In the genomic region with DNA sequence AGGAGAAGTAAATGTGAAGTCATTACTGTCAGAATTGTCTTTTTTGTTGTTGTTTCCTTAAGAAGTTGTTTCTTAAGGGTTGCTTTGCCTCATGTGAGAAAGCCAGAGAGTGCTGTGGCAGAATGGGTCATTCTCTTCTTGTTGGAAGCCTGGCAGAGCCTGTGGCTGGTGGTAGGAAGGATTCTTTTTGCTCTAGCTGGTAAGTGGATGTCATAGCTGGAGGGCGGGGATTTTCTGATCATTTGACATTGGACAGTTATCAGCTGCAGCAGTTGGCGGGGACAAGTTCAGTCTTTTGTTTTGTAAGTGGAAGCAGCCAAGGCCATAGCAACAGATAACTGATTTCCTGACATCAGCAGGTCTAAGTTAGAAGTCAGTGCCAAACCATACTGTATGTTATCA, we compare ENCODE assay signal across 20 cellular contexts. TPM values are rescaled to one million over a fixed set of nuclear protein-coding genes. Genes with fewer than 3 reads are reported as not detected.
DNase-seq lines count a peak whose midpoint lies in the region; ATAC-seq and TF ChIP-seq lines count a peak whose summit lies in the region.
"Had no signal": no experiment of that assay in that cellular context is flagged by ENCODE, and none has a peak within 500 bp of the region (broad histone marks: within the 10 kb centered on the region; RNA-seq: fewer than 3 reads in every experiment).

No MANE protein-coding gene starts in this region.

- no peaks in the 10 kb centered on the region; the same call in 1 of the 2 replicates for H3K4me1 ChIP-seq in GM23338 (ENCODE audit: insufficient read depth)
- peaks cover 0 to 32% (median 10%) of the 10 kb centered on the region in 12 donors for H3K4me1 ChIP-seq in heart left ventricle
- H3K4me1 ChIP-seq: neural progenitor cell had no signal

- no peaks in the 10 kb centered on the region; the same call in 1 of the 2 replicates for H3F3A ChIP-seq in GM23338 (replicated peaks; ENCODE audit: low read depth)

- H3K36me3 Mint-ChIP-seq in GM23338 (ENCODE audit: low read depth) = peaks cover 2% of the 10 kb centered on the region; the same call in 2 of the 3 replicates
- no peaks in the 10 kb centered on the region for H3K36me3 Mint-ChIP-seq in activated CD4-positive, alpha-beta memory T cell treated with anti-CD3 and anti-CD28 coated beads for 36 hours

- H3K27me3 Mint-ChIP-seq in GM23338 (ENCODE audit: insufficient read depth, low read depth, poor library complexity) = no peaks in the 10 kb centered on the region
- H3K27me3 Mint-ChIP-seq in activated CD4-positive, alpha-beta memory T cell treated with anti-CD3 and anti-CD28 coated beads for 36 hours = peaks cover 5% of the 10 kb centered on the region

- H4K20me1 ChIP-seq in GM23338 (replicated peaks; ENCODE audit: insufficient read depth) = no peaks in the 10 kb centered on the region

- no peak overlapping the region for H3K4me2 ChIP-seq in GM23338
- H3K4me2 ChIP-seq: neural progenitor cell had no signal

- H3K27ac ChIP-seq in GM23338 (ENCODE audit: low read depth) (no peak overlapping the region), heart left ventricle (peak overlapping the region in 6 of 12 donors; percentile 0 to 59 (median 44))
- H3K27ac ChIP-seq: neural progenitor cell, RWPE1, thoracic aorta, VCaP had no signal

- TF ChIP-seq CTCF in GM23338 (conservative IDR thresholded peaks at IDR 0.05; ENCODE audit: low read depth in 2 of 2) (no peak), heart left ventricle (IDR thresholded peaks at IDR 0.05) (no peak)

- H3K4me3 ChIP-seq in GM23338 = no peak overlapping the region
- no peak overlapping the region for H3K4me3 ChIP-seq in heart left ventricle
- H3K4me3 ChIP-seq: MG63, neural progenitor cell, thoracic aorta had no signal

- H3K4me1 Mint-ChIP-seq in GM23338 = peaks cover 8% of the 10 kb centered on the region
- H3K4me1 Mint-ChIP-seq in activated CD4-positive, alpha-beta memory T cell treated with anti-CD3 and anti-CD28 coated beads for 36 hours (ENCODE audit: low read depth) = peaks cover 3% of the 10 kb centered on the region
- H3K4me1 Mint-ChIP-seq: endodermal cell had no signal

- H3K4me3 Mint-ChIP-seq in GM23338 = no peak overlapping the region
- no peak overlapping the region for H3K4me3 Mint-ChIP-seq in activated CD4-positive, alpha-beta memory T cell treated with anti-CD3 and anti-CD28 coated beads for 36 hours
- H3K4me3 Mint-ChIP-seq: CD8-positive, alpha-beta T cell; endodermal cell; neural progenitor cell had no signal

- peak overlapping the region; percentile 54; the same call in 1 of the 2 replicates for H2AFZ ChIP-seq in GM23338

- intact Hi-C loops in heart left ventricle (cut with DNase I) = no loop called here
- intact Hi-C loops in activated CD4-positive, alpha-beta memory T cell treated with anti-CD3 and anti-CD28 coated beads for 36 hours (cut with micrococcal nuclease) = loop anchor here (10.0 kb wide), 1 partner anchor 155 kb away; the partner anchor contains the start of gene CYP1B1

- POLR2A ChIA-PET in activated CD4-positive, alpha-beta memory T cell treated with anti-CD3 and anti-CD28 coated beads for 36 hours (lab: Charles Lee) = no interaction called here

- H3K9me3 ChIP-seq in heart left ventricle = no peaks in the 10 kb centered on the region
- H3K9me3 ChIP-seq: MG63, thoracic aorta had no signal

- no peaks in the 10 kb centered on the region for H3K79me2 ChIP-seq in GM23338 (replicated peaks; ENCODE audit: insufficient read depth)

- DNase-seq in GM23338 (ENCODE audit: low spot score) (no peak), SW480 (ENCODE audit: low spot score) (peak; percentile 10), heart left ventricle (peak in 3 of 5 donors; percentile 19 to 60 (median 34)), lung microvascular endothelial cell (ENCODE audit: low read depth in 2 of 2) (peak; percentile 12 to 19)
- no peak for DNase-seq in activated CD4-positive, alpha-beta memory T cell treated with anti-CD3 and anti-CD28 coated beads for 36 hours
- DNase-seq in activated naive CD4-positive, alpha-beta T cell treated with anti-CD3 and anti-CD28 coated beads, Interleukin-2, amount 50 U/mL, for 16 hours = no peak
- DNase-seq: anterior cingulate cortex; CD8-positive, alpha-beta T cell; endodermal cell; hippocampal formation; MG63; NCI-H1436; NCI-H226; stimulated activated CD4-positive, alpha-beta T cell treated with anti-CD3 and anti-CD28 coated beads, Interleukin-12 subunit alpha, Interleukin-12 subunit beta, amount 100 ng/mL, for 4 hours had no signal

- no peaks in the 10 kb centered on the region for H3K36me3 ChIP-seq in GM23338 (ENCODE audit: insufficient read depth)
- no peaks in the 10 kb centered on the region for H3K36me3 ChIP-seq in heart left ventricle
- H3K36me3 ChIP-seq: MG63, neural progenitor cell, thoracic aorta had no signal

- peaks cover 6% of the 10 kb centered on the region; the same call in 1 of the 2 replicates for H3K9me2 ChIP-seq in GM23338 (ENCODE audit: insufficient read depth)

- ATAC-seq in GM23338 (no peak), heart left ventricle (peak; percentile 59 to 75 (median 71)), GM18909 (IDR thresholded peaks at IDR 0.05; ENCODE audit: poor library complexity, unreplicated experiment) (no peak), HG02642 (IDR thresholded peaks at IDR 0.05; ENCODE audit: poor library complexity, unreplicated experiment) (no peak)
- ATAC-seq: CD8-positive, alpha-beta T cell had no signal

- H3K27ac Mint-ChIP-seq in GM23338 = no peak overlapping the region
- H3K27ac Mint-ChIP-seq in activated CD4-positive, alpha-beta memory T cell treated with anti-CD3 and anti-CD28 coated beads for 36 hours = no peak overlapping the region
- H3K27ac Mint-ChIP-seq: CD8-positive, alpha-beta T cell; endodermal cell; neural progenitor cell had no signal

- H3K27me3 ChIP-seq in GM23338 (ENCODE audit: insufficient read depth) = peaks cover 12% of the 10 kb centered on the region
- H3K27me3 ChIP-seq in heart left ventricle = no peaks in the 10 kb centered on the region

- no peaks in the 10 kb centered on the region for H3K9me3 Mint-ChIP-seq in GM23338
- no peaks in the 10 kb centered on the region for H3K9me3 Mint-ChIP-seq in activated CD4-positive, alpha-beta memory T cell treated with anti-CD3 and anti-CD28 coated beads for 36 hours
- H3K9me3 Mint-ChIP-seq: CD8-positive, alpha-beta T cell; endodermal cell; neural progenitor cell had no signal

- 38 to 58% (median 49%) methylated on average over 2 of the region's 2 CpGs for WGBS in heart left ventricle, 4 donors

- TF ChIP-seq POLR2A in heart left ventricle (IDR thresholded peaks at IDR 0.05) = no peak

- CTCF ChIA-PET in activated CD4-positive, alpha-beta memory T cell treated with anti-CD3 and anti-CD28 coated beads for 36 hours (lab: Charles Lee) = no interaction called here

TF ChIP-seq in GM23338, 12 proteins besides CTCF, POLR2A, EP300 and RAD21 (continues in another document):
- TF ChIP-seq NANOG (IDR thresholded peaks at IDR 0.05; ENCODE audit: borderline replicate concordance) = no peak
- TF ChIP-seq JUNB (IDR thresholded peaks at IDR 0.05; ENCODE audit: unreplicated experiment) = no peak
- no peak for TF ChIP-seq POLR2AphosphoS5 (IDR thresholded peaks at IDR 0.05; ENCODE audit: low read depth)
- TF ChIP-seq ZNF114 (CRISPR knock-in tag; IDR thresholded peaks at IDR 0.05) = no peak

RNA-seq across cellular contexts. Expression of gene RMDN2, which starts 5.5 kb away (rescaled TPM):
- 2.7 and 3.4 TPM in 2 replicates for total RNA-seq in GM23338 (2014; rRNA removed; shearing (Covaris generic))
- polyA plus RNA-seq in GM23338 (2016; fragmentation: Nextera tagmentation; extraction: Ambion mirVana) (3.2 and 3.6 TPM in 2 replicates), heart left ventricle (1 to 10 TPM; 2.7 to 4.0 TPM)
- total RNA-seq in heart left ventricle (1 to 10 TPM; 3.4 to 7.2 (median 5.8) TPM), lung microvascular endothelial cell (1.6 and 2.0 TPM in 2 replicates)
- total RNA-seq in activated CD4-positive, alpha-beta memory T cell treated with anti-CD3 and anti-CD28 coated beads for 36 hours = 1 to 10 TPM; 1.8 to 2.1 TPM

Comparison
In these comparisons a context has a peak if more than half of its experiments do, and no peak if none do; other contexts are left out.
1. ATAC-seq: peak in heart left ventricle (4 of 4); none in GM23338 (single experiment), GM18909 (single experiment) and HG02642 (single experiment).
2. DNase-seq: peak in SW480 (single experiment), heart left ventricle (3 of 5) and lung microvascular endothelial cell (2 of 2); none in GM23338 (single experiment), activated CD4-positive, alpha-beta memory T cell treated with anti-CD3 and anti-CD28 coated beads for 36 hours (single experiment) and activated naive CD4-positive, alpha-beta T cell treated with anti-CD3 and anti-CD28 coated beads, Interleukin-2, amount 50 U/mL, for 16 hours (single experiment).